In the genomic region with DNA sequence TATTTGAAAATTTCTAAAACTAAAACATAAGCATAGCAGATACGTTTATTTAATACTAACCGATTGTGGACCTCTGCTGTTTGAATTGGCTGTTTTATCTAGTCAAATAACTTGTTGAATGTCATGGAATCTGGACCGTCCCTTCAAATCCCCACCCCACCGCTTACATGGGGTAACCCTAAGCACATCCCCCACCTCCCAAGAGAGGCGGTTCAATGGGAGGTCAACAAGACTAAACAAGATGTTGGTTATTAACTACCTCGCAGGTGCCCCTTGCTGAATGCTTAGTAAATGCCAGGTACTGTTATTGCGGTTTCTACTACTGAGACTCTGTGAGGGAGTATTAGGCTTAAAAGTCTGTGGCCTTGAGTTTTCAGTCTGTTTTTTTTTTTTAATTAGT, we compare ENCODE assay signal across 1 cellular context.
A peak's percentile ranks its signal among the peaks of the same experiment; 100 is the strongest.
TF ChIP-seq lines count a peak whose summit lies in the region.

No MANE protein-coding gene starts in this region.

TF ChIP-seq in HepG2, 621 proteins besides CTCF, POLR2A, EP300 and RAD21 (continued from another document and continues in another):
- TF ChIP-seq ZNF780A (CRISPR knock-in tag; IDR thresholded peaks at IDR 0.05) = no peak
- TF ChIP-seq, protein P1, sequence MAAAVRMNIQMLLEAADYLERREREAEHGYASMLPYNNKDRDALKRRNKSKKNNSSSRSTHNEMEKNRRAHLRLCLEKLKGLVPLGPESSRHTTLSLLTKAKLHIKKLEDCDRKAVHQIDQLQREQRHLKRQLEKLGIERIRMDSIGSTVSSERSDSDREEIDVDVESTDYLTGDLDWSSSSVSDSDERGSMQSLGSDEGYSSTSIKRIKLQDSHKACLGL (CRISPR knock-in tag; IDR thresholded peaks at IDR 0.05) = no peak
- 0 out of 2 replicates have a peak, but pooled peaks have one; percentile 14 for TF ChIP-seq ZNF792 (CRISPR knock-in tag; IDR thresholded peaks at IDR 0.05)
- TF ChIP-seq HNRNPK (IDR thresholded peaks at IDR 0.05; ENCODE audit: low read depth, low read length, poor library complexity, severe bottlenecking) = no peak
- peak; percentile 69 for TF ChIP-seq FOXO1 (CRISPR knock-in tag; IDR thresholded peaks at IDR 0.05)
- no peak for TF ChIP-seq ZNF350 (CRISPR knock-in tag; IDR thresholded peaks at IDR 0.05; ENCODE audit: borderline replicate concordance, low read depth)
- peak; percentile 35; the same call in 1 of the 2 replicates for TF ChIP-seq YEATS2 (CRISPR knock-in tag; IDR thresholded peaks at IDR 0.05; ENCODE audit: borderline replicate concordance)
- TF ChIP-seq, protein P2, sequence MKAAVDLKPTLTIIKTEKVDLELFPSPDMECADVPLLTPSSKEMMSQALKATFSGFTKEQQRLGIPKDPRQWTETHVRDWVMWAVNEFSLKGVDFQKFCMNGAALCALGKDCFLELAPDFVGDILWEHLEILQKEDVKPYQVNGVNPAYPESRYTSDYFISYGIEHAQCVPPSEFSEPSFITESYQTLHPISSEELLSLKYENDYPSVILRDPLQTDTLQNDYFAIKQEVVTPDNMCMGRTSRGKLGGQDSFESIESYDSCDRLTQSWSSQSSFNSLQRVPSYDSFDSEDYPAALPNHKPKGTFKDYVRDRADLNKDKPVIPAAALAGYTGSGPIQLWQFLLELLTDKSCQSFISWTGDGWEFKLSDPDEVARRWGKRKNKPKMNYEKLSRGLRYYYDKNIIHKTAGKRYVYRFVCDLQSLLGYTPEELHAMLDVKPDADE (CRISPR knock-in tag; IDR thresholded peaks at IDR 0.05) = no peak
- TF ChIP-seq ZNF335 (CRISPR knock-in tag; IDR thresholded peaks at IDR 0.05) = no peak
- peak; percentile 86 for TF ChIP-seq MIXL1 (CRISPR knock-in tag; IDR thresholded peaks at IDR 0.05)
- TF ChIP-seq ZNF441 (CRISPR knock-in tag; IDR thresholded peaks at IDR 0.05; ENCODE audit: borderline replicate concordance) = no peak
- TF ChIP-seq KLF6 (CRISPR knock-in tag; IDR thresholded peaks at IDR 0.05) = no peak
- TF ChIP-seq DRAP1 (CRISPR knock-in tag; IDR thresholded peaks at IDR 0.05) = no peak; the same call in 1 of the 2 replicates
- TF ChIP-seq ZBTB7B (CRISPR knock-in tag; IDR thresholded peaks at IDR 0.05) = peak; percentile 46; the same call in 1 of the 2 replicates
- TF ChIP-seq CENPT (CRISPR knock-in tag; IDR thresholded peaks at IDR 0.05; ENCODE audit: low read depth) = no peak
- no peak for TF ChIP-seq SRSF9 (IDR thresholded peaks at IDR 0.05; ENCODE audit: borderline replicate concordance, insufficient read depth, low read depth, low read length, poor library complexity, severe bottlenecking)
- no peak for TF ChIP-seq GTF2F1 (IDR thresholded peaks at IDR 0.05; ENCODE audit: low read length)
- no peak for TF ChIP-seq DNMT3B (CRISPR knock-in tag; conservative IDR thresholded peaks at IDR 0.05)
- no peak for TF ChIP-seq MTA3 (CRISPR knock-in tag; IDR thresholded peaks at IDR 0.05)
- TF ChIP-seq, protein P3, sequence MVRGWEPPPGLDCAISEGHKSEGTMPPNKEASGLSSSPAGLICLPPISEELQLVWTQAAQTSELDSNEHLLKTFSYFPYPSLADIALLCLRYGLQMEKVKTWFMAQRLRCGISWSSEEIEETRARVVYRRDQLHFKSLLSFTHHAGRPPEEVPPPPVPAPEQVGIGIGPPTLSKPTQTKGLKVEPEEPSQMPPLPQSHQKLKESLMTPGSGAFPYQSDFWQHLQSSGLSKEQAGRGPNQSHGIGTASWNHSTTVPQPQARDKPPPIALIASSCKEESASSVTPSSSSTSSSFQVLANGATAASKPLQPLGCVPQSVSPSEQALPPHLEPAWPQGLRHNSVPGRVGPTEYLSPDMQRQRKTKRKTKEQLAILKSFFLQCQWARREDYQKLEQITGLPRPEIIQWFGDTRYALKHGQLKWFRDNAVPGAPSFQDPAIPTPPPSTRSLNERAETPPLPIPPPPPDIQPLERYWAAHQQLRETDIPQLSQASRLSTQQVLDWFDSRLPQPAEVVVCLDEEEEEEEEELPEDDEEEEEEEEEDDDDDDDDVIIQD (CRISPR knock-in tag; IDR thresholded peaks at IDR 0.05; ENCODE audit: low read depth) = peak; percentile 49; the same call in 1 of the 2 replicates
- no peak for TF ChIP-seq ZSCAN9 (CRISPR knock-in tag; IDR thresholded peaks at IDR 0.05; ENCODE audit: borderline replicate concordance)
- no peak for TF ChIP-seq PBX2 (CRISPR knock-in tag; IDR thresholded peaks at IDR 0.05)
- TF ChIP-seq, protein P4, sequence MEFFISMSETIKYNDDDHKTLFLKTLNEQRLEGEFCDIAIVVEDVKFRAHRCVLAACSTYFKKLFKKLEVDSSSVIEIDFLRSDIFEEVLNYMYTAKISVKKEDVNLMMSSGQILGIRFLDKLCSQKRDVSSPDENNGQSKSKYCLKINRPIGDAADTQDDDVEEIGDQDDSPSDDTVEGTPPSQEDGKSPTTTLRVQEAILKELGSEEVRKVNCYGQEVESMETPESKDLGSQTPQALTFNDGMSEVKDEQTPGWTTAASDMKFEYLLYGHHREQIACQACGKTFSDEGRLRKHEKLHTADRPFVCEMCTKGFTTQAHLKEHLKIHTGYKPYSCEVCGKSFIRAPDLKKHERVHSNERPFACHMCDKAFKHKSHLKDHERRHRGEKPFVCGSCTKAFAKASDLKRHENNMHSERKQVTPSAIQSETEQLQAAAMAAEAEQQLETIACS (CRISPR knock-in tag; IDR thresholded peaks at IDR 0.05) = no peak
- TF ChIP-seq TFAP4 (IDR thresholded peaks at IDR 0.05; ENCODE audit: borderline replicate concordance, low read depth) = no peak
- TF ChIP-seq ZNF775 (CRISPR knock-in tag; IDR thresholded peaks at IDR 0.05; ENCODE audit: borderline replicate concordance) = no peak
- TF ChIP-seq GMEB2 (CRISPR knock-in tag; IDR thresholded peaks at IDR 0.05; ENCODE audit: low read depth) = no peak
- TF ChIP-seq, protein P5, sequence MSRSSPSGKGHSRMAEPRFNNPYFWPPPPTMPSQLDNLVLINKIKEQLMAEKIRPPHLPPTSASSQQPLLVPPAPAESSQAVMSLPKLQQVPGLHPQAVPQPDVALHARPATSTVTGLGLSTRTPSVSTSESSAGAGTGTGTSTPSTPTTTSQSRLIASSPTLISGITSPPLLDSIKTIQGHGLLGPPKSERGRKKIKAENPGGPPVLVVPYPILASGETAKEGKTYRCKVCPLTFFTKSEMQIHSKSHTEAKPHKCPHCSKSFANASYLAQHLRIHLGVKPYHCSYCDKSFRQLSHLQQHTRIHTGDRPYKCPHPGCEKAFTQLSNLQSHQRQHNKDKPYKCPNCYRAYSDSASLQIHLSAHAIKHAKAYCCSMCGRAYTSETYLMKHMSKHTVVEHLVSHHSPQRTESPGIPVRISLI (CRISPR knock-in tag; IDR thresholded peaks at IDR 0.05; ENCODE audit: borderline replicate concordance) = no peak; the same call in 1 of the 2 replicates
- no peak for TF ChIP-seq ARNTL (CRISPR knock-in tag; IDR thresholded peaks at IDR 0.05)
- no peak for TF ChIP-seq MYNN (CRISPR knock-in tag; IDR thresholded peaks at IDR 0.05; ENCODE audit: low read depth)
- TF ChIP-seq ATF1 (CRISPR knock-in tag; IDR thresholded peaks at IDR 0.05) = no peak
- TF ChIP-seq MBNL3 (CRISPR knock-in tag; conservative IDR thresholded peaks at IDR 0.05) = no peak
- TF ChIP-seq REL (CRISPR knock-in tag; conservative IDR thresholded peaks at IDR 0.05) = no peak
- TF ChIP-seq, protein P6, sequence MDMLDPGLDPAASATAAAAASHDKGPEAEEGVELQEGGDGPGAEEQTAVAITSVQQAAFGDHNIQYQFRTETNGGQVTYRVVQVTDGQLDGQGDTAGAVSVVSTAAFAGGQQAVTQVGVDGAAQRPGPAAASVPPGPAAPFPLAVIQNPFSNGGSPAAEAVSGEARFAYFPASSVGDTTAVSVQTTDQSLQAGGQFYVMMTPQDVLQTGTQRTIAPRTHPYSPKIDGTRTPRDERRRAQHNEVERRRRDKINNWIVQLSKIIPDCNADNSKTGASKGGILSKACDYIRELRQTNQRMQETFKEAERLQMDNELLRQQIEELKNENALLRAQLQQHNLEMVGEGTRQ (IDR thresholded peaks at IDR 0.05; ENCODE audit: low read depth, low read length) = no peak
- TF ChIP-seq, protein P6 (CRISPR knock-in tag; IDR thresholded peaks at IDR 0.05; ENCODE audit: borderline replicate concordance) = no peak
- TF ChIP-seq, protein P7, sequence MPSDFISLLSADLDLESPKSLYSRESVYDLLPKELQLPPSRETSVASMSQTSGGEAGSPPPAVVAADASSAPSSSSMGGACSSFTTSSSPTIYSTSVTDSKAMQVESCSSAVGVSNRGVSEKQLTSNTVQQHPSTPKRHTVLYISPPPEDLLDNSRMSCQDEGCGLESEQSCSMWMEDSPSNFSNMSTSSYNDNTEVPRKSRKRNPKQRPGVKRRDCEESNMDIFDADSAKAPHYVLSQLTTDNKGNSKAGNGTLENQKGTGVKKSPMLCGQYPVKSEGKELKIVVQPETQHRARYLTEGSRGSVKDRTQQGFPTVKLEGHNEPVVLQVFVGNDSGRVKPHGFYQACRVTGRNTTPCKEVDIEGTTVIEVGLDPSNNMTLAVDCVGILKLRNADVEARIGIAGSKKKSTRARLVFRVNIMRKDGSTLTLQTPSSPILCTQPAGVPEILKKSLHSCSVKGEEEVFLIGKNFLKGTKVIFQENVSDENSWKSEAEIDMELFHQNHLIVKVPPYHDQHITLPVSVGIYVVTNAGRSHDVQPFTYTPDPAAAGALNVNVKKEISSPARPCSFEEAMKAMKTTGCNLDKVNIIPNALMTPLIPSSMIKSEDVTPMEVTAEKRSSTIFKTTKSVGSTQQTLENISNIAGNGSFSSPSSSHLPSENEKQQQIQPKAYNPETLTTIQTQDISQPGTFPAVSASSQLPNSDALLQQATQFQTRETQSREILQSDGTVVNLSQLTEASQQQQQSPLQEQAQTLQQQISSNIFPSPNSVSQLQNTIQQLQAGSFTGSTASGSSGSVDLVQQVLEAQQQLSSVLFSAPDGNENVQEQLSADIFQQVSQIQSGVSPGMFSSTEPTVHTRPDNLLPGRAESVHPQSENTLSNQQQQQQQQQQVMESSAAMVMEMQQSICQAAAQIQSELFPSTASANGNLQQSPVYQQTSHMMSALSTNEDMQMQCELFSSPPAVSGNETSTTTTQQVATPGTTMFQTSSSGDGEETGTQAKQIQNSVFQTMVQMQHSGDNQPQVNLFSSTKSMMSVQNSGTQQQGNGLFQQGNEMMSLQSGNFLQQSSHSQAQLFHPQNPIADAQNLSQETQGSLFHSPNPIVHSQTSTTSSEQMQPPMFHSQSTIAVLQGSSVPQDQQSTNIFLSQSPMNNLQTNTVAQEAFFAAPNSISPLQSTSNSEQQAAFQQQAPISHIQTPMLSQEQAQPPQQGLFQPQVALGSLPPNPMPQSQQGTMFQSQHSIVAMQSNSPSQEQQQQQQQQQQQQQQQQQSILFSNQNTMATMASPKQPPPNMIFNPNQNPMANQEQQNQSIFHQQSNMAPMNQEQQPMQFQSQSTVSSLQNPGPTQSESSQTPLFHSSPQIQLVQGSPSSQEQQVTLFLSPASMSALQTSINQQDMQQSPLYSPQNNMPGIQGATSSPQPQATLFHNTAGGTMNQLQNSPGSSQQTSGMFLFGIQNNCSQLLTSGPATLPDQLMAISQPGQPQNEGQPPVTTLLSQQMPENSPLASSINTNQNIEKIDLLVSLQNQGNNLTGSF (CRISPR knock-in tag; IDR thresholded peaks at IDR 0.05) = no peak
- TF ChIP-seq CENPX (CRISPR knock-in tag; IDR thresholded peaks at IDR 0.05) = no peak
- TF ChIP-seq ZFAT (CRISPR knock-in tag; conservative IDR thresholded peaks at IDR 0.05) = no peak
- TF ChIP-seq MAFK (conservative IDR thresholded peaks at IDR 0.05 in 1 of 2, IDR thresholded peaks at IDR 0.05 in 1 of 2; ENCODE audit: low read length in 2 of 2) = no peak
- TF ChIP-seq LRRFIP1 (CRISPR knock-in tag; conservative IDR thresholded peaks at IDR 0.05) = no peak
